In genomic region chr1:225765982-225766674, GRCh38 we compare ENCODE assay signal across 2 cellular contexts.
TF ChIP-seq lines count a peak whose summit lies in the region.

No MANE protein-coding gene starts in this region.

TF ChIP-seq in HepG2, 621 proteins besides CTCF, POLR2A, EP300 and RAD21 (continues in another document):
- TF ChIP-seq TARDBP (CRISPR knock-in tag; IDR thresholded peaks at IDR 0.05): no peak
- TF ChIP-seq PCBP1 (IDR thresholded peaks at IDR 0.05; ENCODE audit: borderline replicate concordance, low read depth, low read length): no peak
- no peak for TF ChIP-seq ZNF354B (CRISPR knock-in tag; IDR thresholded peaks at IDR 0.05)
- TF ChIP-seq ZFP36L2 (CRISPR knock-in tag; IDR thresholded peaks at IDR 0.05): no peak
- no peak for TF ChIP-seq HCFC1 (IDR thresholded peaks at IDR 0.05; ENCODE audit: low read depth, low read length)
- TF ChIP-seq IKZF4 (CRISPR knock-in tag; IDR thresholded peaks at IDR 0.05; ENCODE audit: borderline replicate concordance, low read depth, not compliant biosample characterization): no peak
- no peak for TF ChIP-seq ZBTB10 (CRISPR knock-in tag; IDR thresholded peaks at IDR 0.05; ENCODE audit: borderline replicate concordance)
- TF ChIP-seq ZNF121 (CRISPR knock-in tag; IDR thresholded peaks at IDR 0.05): peak; percentile 80
- no peak for TF ChIP-seq ZNF432 (CRISPR knock-in tag; IDR thresholded peaks at IDR 0.05; ENCODE audit: borderline replicate concordance)
- TF ChIP-seq TEAD3 (CRISPR knock-in tag; optimal IDR thresholded peaks at IDR 0.05; ENCODE audit: borderline replicate concordance): no peak
- no peak for TF ChIP-seq ZNF484 (CRISPR knock-in tag; IDR thresholded peaks at IDR 0.05; ENCODE audit: borderline replicate concordance, low read depth)
- peak; percentile 18; the same call in 1 of the 2 replicates for TF ChIP-seq NCOA2 (CRISPR knock-in tag; IDR thresholded peaks at IDR 0.05)
- TF ChIP-seq ZNF629 (CRISPR knock-in tag; conservative IDR thresholded peaks at IDR 0.05): peak; percentile 77
- TF ChIP-seq, protein P1, sequence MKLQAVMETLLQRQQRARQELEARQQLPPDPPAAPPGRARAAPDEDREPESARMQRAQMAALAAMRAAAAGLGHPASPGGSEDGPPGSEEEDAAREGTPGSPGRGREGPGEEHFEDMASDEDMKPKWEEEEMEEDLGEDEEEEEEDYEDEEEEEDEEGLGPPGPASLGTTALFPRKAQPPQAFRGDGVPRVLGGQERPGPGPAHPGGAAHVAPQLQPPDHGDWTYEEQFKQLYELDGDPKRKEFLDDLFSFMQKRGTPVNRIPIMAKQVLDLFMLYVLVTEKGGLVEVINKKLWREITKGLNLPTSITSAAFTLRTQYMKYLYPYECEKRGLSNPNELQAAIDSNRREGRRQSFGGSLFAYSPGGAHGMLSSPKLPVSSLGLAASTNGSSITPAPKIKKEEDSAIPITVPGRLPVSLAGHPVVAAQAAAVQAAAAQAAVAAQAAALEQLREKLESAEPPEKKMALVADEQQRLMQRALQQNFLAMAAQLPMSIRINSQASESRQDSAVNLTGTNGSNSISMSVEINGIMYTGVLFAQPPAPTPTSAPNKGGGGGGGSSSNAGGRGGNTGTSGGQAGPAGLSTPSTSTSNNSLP (IDR thresholded peaks at IDR 0.05; ENCODE audit: low read depth, low read length): no peak
- TF ChIP-seq ZXDC (CRISPR knock-in tag; IDR thresholded peaks at IDR 0.05): no peak
- TF ChIP-seq ZNF672 (CRISPR knock-in tag; IDR thresholded peaks at IDR 0.05): no peak

TF ChIP-seq in endothelial cell of umbilical vein, 7 proteins besides CTCF, POLR2A, EP300 and RAD21:
- no peak for TF ChIP-seq FOS (IDR thresholded peaks at IDR 0.05; ENCODE audit: borderline replicate concordance, insufficient read depth, low read length)
- no peak for TF ChIP-seq JUN (IDR thresholded peaks at IDR 0.05; ENCODE audit: borderline replicate concordance, insufficient read depth, insufficient read length, low read depth)
- TF ChIP-seq, protein P2, sequence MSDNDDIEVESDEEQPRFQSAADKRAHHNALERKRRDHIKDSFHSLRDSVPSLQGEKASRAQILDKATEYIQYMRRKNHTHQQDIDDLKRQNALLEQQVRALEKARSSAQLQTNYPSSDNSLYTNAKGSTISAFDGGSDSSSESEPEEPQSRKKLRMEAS (IDR thresholded peaks at IDR 0.05; ENCODE audit: insufficient read depth, insufficient read length): no peak
- no peak for TF ChIP-seq POLR2AphosphoS5 (IDR thresholded peaks at IDR 0.05; ENCODE audit: insufficient read depth, low read depth, low read length)
- TF ChIP-seq GATA2 (IDR thresholded peaks at IDR 0.05; ENCODE audit: insufficient read depth, insufficient read length, low read depth, low read length): no peak
- TF ChIP-seq EZH2 (IDR thresholded peaks at IDR 0.05; ENCODE audit: borderline replicate concordance, low read depth, low read length, severe bottlenecking): no peak
- TF ChIP-seq MYC (IDR thresholded peaks at IDR 0.05; ENCODE audit: low read depth, low read length): no peak
